In the genomic region with DNA sequence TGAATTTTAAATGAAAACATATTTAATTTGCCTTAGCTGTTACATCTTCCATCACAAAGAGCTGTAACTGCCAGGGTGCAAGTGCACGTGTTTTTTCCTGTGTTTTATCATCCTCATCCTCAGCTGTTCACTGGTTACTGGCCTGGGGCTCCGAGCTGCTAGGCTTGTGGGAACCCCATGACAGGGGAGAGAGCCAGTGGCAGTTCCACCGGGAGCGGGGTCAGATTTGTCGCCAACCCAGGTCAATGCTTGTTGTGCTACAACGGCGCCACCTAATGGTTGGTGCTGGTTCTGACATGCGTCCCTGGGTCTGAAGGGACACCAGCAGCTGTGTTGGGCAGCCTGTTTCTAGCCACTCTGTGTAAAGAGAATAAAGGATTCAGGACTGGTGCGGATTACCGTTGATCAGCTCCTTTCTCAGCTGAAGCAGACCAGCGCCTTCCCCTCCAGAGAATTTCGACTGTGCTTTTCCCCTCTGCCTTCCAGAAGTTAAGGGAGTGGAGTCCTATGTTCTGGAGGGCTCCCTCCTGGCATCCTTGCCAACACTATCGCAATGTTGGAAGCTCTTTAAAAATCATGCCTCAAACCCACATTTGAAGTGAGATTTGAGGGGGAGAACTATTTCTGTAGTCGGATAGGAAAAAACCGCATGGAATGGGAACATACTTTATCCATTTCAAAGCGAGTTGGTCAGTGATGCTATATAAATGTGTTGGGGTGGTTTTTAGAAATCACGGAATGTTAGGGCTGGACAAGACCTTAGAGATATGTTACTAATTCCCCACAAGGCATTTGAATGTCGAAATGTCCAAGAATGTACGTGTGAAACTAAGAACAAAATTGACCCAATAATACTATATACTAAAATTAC, we compare ENCODE assay signal across 8 cellular contexts. TPM values are rescaled to one million over a fixed set of nuclear protein-coding genes. Genes with fewer than 3 reads are reported as not detected.
DNase-seq lines count a peak whose midpoint lies in the region; ATAC-seq and TF ChIP-seq lines count a peak whose summit lies in the region.

No MANE protein-coding gene starts in this region.

- peak overlapping the region; percentile 58 for H3K4me3 Mint-ChIP-seq in activated T-helper 17 cell treated with anti-CD3 and anti-CD28 coated beads, Interleukin-2, amount 50 U/mL, for 72 hours

- CTCF ChIA-PET in RWPE1 (lab: Yijun Ruan, JAX), result interaction anchor here (0.5 to 2.1 kb wide), 42 partner anchors 9 to 1035 kb away, joined by 3 to 23 read pairs (median 4); partner anchors contain the start of gene TAB2

- H3K79me2 ChIP-seq in DND-41 (ENCODE audit: insufficient read depth, low read length) (no peaks in the 10 kb centered on the region), osteoblast (ENCODE audit: insufficient read depth, low read length) (no peaks in the 10 kb centered on the region)

- peaks cover 1% of the 10 kb centered on the region for H3K4me1 Mint-ChIP-seq in activated T-helper 17 cell treated with anti-CD3 and anti-CD28 coated beads, Interleukin-2, amount 50 U/mL, for 72 hours

- peak overlapping the region; percentile 60 for H2AFZ ChIP-seq in DND-41 (ENCODE audit: low read depth, low read length)
- peak overlapping the region; percentile 73 for H2AFZ ChIP-seq in osteoblast (ENCODE audit: low read length)

- H3K36me3 ChIP-seq in DND-41 (ENCODE audit: insufficient read depth, low read length) (no peaks in the 10 kb centered on the region), osteoblast (ENCODE audit: insufficient read depth, low read length) (no peaks in the 10 kb centered on the region), suprapubic skin (no peaks in the 10 kb centered on the region)

- POLR2A ChIA-PET in RWPE1 (lab: Yijun Ruan, JAX; ENCODE audit: low non-redundant PET), result no interaction called here

- H3K9me3 ChIP-seq in DND-41 (ENCODE audit: insufficient read depth, low read length, severe bottlenecking) (no peaks in the 10 kb centered on the region), osteoblast (ENCODE audit: low read depth, low read length) (no peaks in the 10 kb centered on the region), suprapubic skin (no peaks in the 10 kb centered on the region)

- H3K9me3 Mint-ChIP-seq in activated T-helper 17 cell treated with anti-CD3 and anti-CD28 coated beads, Interleukin-2, amount 50 U/mL, for 72 hours, result no peaks in the 10 kb centered on the region

- DNase-seq in DND-41, result peak; percentile 89
- peak; percentile 82 for DNase-seq in LoVo (ENCODE audit: low spot score)
- DNase-seq in RWPE1 (ENCODE audit: low spot score), result peak; percentile 87
- DNase-seq in foreskin melanocyte, result peak; percentile 74
- peak; percentile 98 for DNase-seq in osteoblast (ENCODE audit: insufficient read length, low spot score, missing footprints)
- peak; percentile 94 to 96 for DNase-seq in suprapubic skin (ENCODE audit: low spot score in 2 of 2)

- TF ChIP-seq POLR2A in suprapubic skin (IDR thresholded peaks at IDR 0.05), result no peak

- H4K20me1 ChIP-seq in DND-41 (ENCODE audit: insufficient read depth, low read length) (no peaks in the 10 kb centered on the region), osteoblast (ENCODE audit: insufficient read depth, low read length) (no peaks in the 10 kb centered on the region)

- peak overlapping the region; percentile 34 for H3K9ac ChIP-seq in DND-41 (ENCODE audit: low read depth, low read length)

- no peaks in the 10 kb centered on the region for H3K27me3 Mint-ChIP-seq in activated T-helper 17 cell treated with anti-CD3 and anti-CD28 coated beads, Interleukin-2, amount 50 U/mL, for 72 hours

- TF ChIP-seq EP300 in suprapubic skin (IDR thresholded peaks at IDR 0.05), result no peak

- H3K4me3 ChIP-seq in DND-41 (ENCODE audit: low read depth in 1 of 2, low read length in 2 of 2) (peak overlapping the region in 1 of 2 experiments; percentile 28; a peak in 2 of 4 replicates), osteoblast (ENCODE audit: insufficient read depth, low read length) (peak overlapping the region; percentile 40), suprapubic skin (no peak overlapping the region)

- TF ChIP-seq CTCF in DND-41 (IDR thresholded peaks at IDR 0.05; ENCODE audit: borderline replicate concordance, extremely low read depth, low read length, poor library complexity, severe bottlenecking), result peak; percentile 100
- TF ChIP-seq CTCF in RWPE1 (conservative IDR thresholded peaks at IDR 0.05; ENCODE audit: low read depth), result peak; percentile 92
- TF ChIP-seq CTCF in osteoblast (IDR thresholded peaks at IDR 0.05; ENCODE audit: extremely low read depth, low read depth, low read length), result peak; percentile 93
- TF ChIP-seq CTCF in suprapubic skin (IDR thresholded peaks at IDR 0.05), result peak; percentile 88 to 95

- H3K27ac Mint-ChIP-seq in activated T-helper 17 cell treated with anti-CD3 and anti-CD28 coated beads, Interleukin-2, amount 50 U/mL, for 72 hours, result no peak overlapping the region

- peak overlapping the region; percentile 49 for H3K27ac ChIP-seq in DND-41 (ENCODE audit: low read length)
- H3K27ac ChIP-seq in RWPE1, result no peak overlapping the region
- peak overlapping the region; percentile 41 for H3K27ac ChIP-seq in osteoblast (ENCODE audit: low read depth, low read length)
- no peak overlapping the region for H3K27ac ChIP-seq in suprapubic skin

- H3K4me2 ChIP-seq in DND-41 (ENCODE audit: insufficient read depth, low read length) (peak overlapping the region; percentile 59), osteoblast (ENCODE audit: insufficient read depth, low read length) (peak overlapping the region; percentile 68)

- H3K4me1 ChIP-seq in DND-41 (ENCODE audit: insufficient read depth, low read length) (peaks cover 13% of the 10 kb centered on the region), osteoblast (ENCODE audit: insufficient read depth, low read length) (peaks cover 16% of the 10 kb centered on the region), suprapubic skin (peaks cover 9% of the 10 kb centered on the region)

- no peaks in the 10 kb centered on the region for H3K36me3 Mint-ChIP-seq in activated T-helper 17 cell treated with anti-CD3 and anti-CD28 coated beads, Interleukin-2, amount 50 U/mL, for 72 hours (ENCODE audit: low read depth)

- WGBS in suprapubic skin, result 30% methylated on average over 19 of the region's 19 CpGs

- peak; percentile 98 for ATAC-seq in DND-41 (ENCODE audit: insufficient read depth, low read depth)
- ATAC-seq in GM21737 (IDR thresholded peaks at IDR 0.05; ENCODE audit: unreplicated experiment), result peak; percentile 69
- peak; percentile 98 for ATAC-seq in activated T-helper 17 cell treated with anti-CD3 and anti-CD28 coated beads, Interleukin-2, amount 50 U/mL, for 72 hours (replicated peaks)

- H3K27me3 ChIP-seq in DND-41 (ENCODE audit: insufficient read depth, low read length, poor library complexity) (no peaks in the 10 kb centered on the region), osteoblast (ENCODE audit: insufficient read depth, low read length) (no peaks in the 10 kb centered on the region), suprapubic skin (no peaks in the 10 kb centered on the region)

RNA-seq across cellular contexts. Expression of gene SUMO4, which starts 32.1 kb away (rescaled TPM):
- total RNA-seq in activated T-helper 17 cell treated with anti-CD3 and anti-CD28 coated beads, Interleukin-2, amount 50 U/mL, for 72 hours, result 10 to 100 TPM; 16.0 to 16.4 TPM
- total RNA-seq in osteoblast (3.5 and 3.6 TPM in 2 replicates), suprapubic skin (1 to 10 TPM; 1.0 to 6.0 (median 3.4) TPM)

RNA-seq across cellular contexts. Expression of gene ZC3H12D, which starts 52.7 kb away (rescaled TPM):
- 100 to 1,000 TPM; 117 to 254 TPM for total RNA-seq in activated T-helper 17 cell treated with anti-CD3 and anti-CD28 coated beads, Interleukin-2, amount 50 U/mL, for 72 hours
- total RNA-seq in osteoblast (under 0.01 and 0.29 TPM in 2 replicates), suprapubic skin (1 to 10 TPM in 1 of 4 donors, under 1 TPM in 3; 0.23 to 4.7 (median 0.46) TPM)

Comparison
In these comparisons a context has a peak if more than half of its experiments do, and no peak if none do; other contexts are left out.
1. H3K27ac ChIP-seq: peak in DND-41 (single experiment) and osteoblast (single experiment); none in RWPE1 (single experiment) and suprapubic skin (single experiment).
2. RNA of gene ZC3H12D, which starts 52.7 kb away (total RNA-seq): 117 to 254 TPM in activated T-helper 17 cell treated with anti-CD3 and anti-CD28 coated beads, Interleukin-2, amount 50 U/mL, for 72 hours; 0.23 to 4.7 TPM in suprapubic skin and under 0.01 to 0.29 TPM in osteoblast; every median in the first group is over 10 times any median in the second.
3. Peak in every context shown above with its lines, with median percentiles within 50 percentile points of each other: ATAC-seq, DNase-seq and CTCF ChIP-seq.